8 cellular contexts compared by ENCODE assay signal in the genomic region with DNA sequence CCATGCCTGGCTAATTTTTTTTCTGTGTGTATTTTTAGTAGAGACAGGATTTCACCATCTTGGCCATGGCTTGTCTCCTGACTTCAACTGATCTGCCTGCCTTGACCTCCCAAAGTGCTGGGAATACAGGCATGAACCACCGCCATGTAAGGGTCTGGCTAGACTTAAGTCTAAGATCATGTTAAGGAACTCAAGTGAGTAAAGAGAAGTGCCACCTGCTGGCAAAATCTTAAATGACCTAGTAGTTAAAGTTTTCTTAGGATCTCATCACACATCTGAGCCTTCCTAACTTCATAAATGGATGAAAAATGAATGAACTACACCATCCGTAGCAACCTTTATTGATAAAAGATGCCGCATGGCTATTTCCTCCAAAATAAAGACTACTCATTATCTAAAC. TPM values are rescaled to one million over a fixed set of nuclear protein-coding genes. Genes with fewer than 3 reads are reported as not detected.
A peak's percentile ranks its signal among the peaks of the same experiment; 100 is the strongest.
DNase-seq lines count a peak whose midpoint lies in the region; ATAC-seq and TF ChIP-seq lines count a peak whose summit lies in the region.

No MANE protein-coding gene starts in this region.

- no peak overlapping the region for H2AFZ ChIP-seq in DND-41 (ENCODE audit: low read depth, low read length)
- H2AFZ ChIP-seq in SU-DHL-6 (ENCODE audit: low read depth, low read length, severe bottlenecking): no peak overlapping the region

- no peak overlapping the region for H3K9ac ChIP-seq in DND-41 (ENCODE audit: low read depth, low read length)
- no peak overlapping the region for H3K9ac ChIP-seq in SU-DHL-6 (ENCODE audit: low read length)

- no peak overlapping the region for H3K4me2 ChIP-seq in DND-41 (ENCODE audit: insufficient read depth, low read length)
- H3K4me2 ChIP-seq in SU-DHL-6 (ENCODE audit: low read depth, low read length, poor library complexity, severe bottlenecking): no peak overlapping the region

- H3K27ac ChIP-seq in DND-41 (ENCODE audit: low read length) (no peak overlapping the region), SU-DHL-6 (ENCODE audit: low read depth, low read length) (no peak overlapping the region), psoas muscle (no peak overlapping the region)

- intact Hi-C loops in psoas muscle (cut with DNase I): loop anchor here in 1 of 2 donors (10.0 kb wide), 1 partner anchor 557 kb away; no protein-coding TSS in a partner anchor

- WGBS in psoas muscle, 3 donors: 73 to 95% (median 90%) methylated on average over 3 of the region's 3 CpGs

- no peaks in the 10 kb centered on the region for H4K20me1 ChIP-seq in DND-41 (ENCODE audit: insufficient read depth, low read length)
- H4K20me1 ChIP-seq in SU-DHL-6 (ENCODE audit: low read depth, low read length): no peaks in the 10 kb centered on the region

- no peaks in the 10 kb centered on the region for H3K4me1 ChIP-seq in DND-41 (ENCODE audit: insufficient read depth, low read length)
- no peaks in the 10 kb centered on the region for H3K4me1 ChIP-seq in psoas muscle

- POLR2A ChIA-PET in HEK293T (lab: Yijun Ruan, JAX): interaction anchor here (2.6 kb wide), 1 partner anchor 12 kb away, joined by 9 read pairs; the partner anchor contains the start of gene XPOT

- H3K79me2 ChIP-seq in DND-41 (ENCODE audit: insufficient read depth, low read length) (no peaks in the 10 kb centered on the region), SU-DHL-6 (ENCODE audit: insufficient read depth, low read length) (no peaks in the 10 kb centered on the region)

- no peak overlapping the region for H3K4me3 ChIP-seq in DND-41 (ENCODE audit: low read depth in 1 of 2, low read length in 2 of 2)
- H3K4me3 ChIP-seq in SU-DHL-6 (ENCODE audit: insufficient read depth, low read length, poor library complexity, severe bottlenecking): no peak overlapping the region
- no peak overlapping the region for H3K4me3 ChIP-seq in kidney epithelial cell (ENCODE audit: low read depth, low read length)
- no peak overlapping the region for H3K4me3 ChIP-seq in MG63
- no peak overlapping the region for H3K4me3 ChIP-seq in psoas muscle

- no peaks in the 10 kb centered on the region for H3K27me3 ChIP-seq in DND-41 (ENCODE audit: insufficient read depth, low read length, poor library complexity)
- H3K27me3 ChIP-seq in SU-DHL-6 (ENCODE audit: low read length): no peaks in the 10 kb centered on the region
- H3K27me3 ChIP-seq in kidney epithelial cell (ENCODE audit: control insufficient read depth, insufficient read depth, low read length): peaks cover 4% of the 10 kb centered on the region
- H3K27me3 ChIP-seq in MG63: no peaks in the 10 kb centered on the region
- H3K27me3 ChIP-seq in psoas muscle (ENCODE audit: insufficient read depth in 3 of 3, low read length in 2 of 3): peaks cover 0 to 30% (median 6%) of the 10 kb centered on the region in 3 donors

- TF ChIP-seq CTCF in DND-41 (IDR thresholded peaks at IDR 0.05; ENCODE audit: borderline replicate concordance, extremely low read depth, low read length, poor library complexity, severe bottlenecking) (peak; percentile 53), SU-DHL-6 (IDR thresholded peaks at IDR 0.05; ENCODE audit: insufficient read depth, low read length, poor library complexity, severe bottlenecking) (peak; percentile 21), kidney epithelial cell (IDR thresholded peaks at IDR 0.05; ENCODE audit: insufficient read depth, low read length, poor library complexity, severe bottlenecking) (peak; percentile 39), psoas muscle (IDR thresholded peaks at IDR 0.05) (no peak)

- H3F3A ChIP-seq in SU-DHL-6 (ENCODE audit: insufficient read depth): no peaks in the 10 kb centered on the region

- no peaks in the 10 kb centered on the region for H3K36me3 ChIP-seq in DND-41 (ENCODE audit: insufficient read depth, low read length)
- H3K36me3 ChIP-seq in SU-DHL-6 (ENCODE audit: low read length): no peaks in the 10 kb centered on the region
- H3K36me3 ChIP-seq in kidney epithelial cell (ENCODE audit: control insufficient read depth, insufficient read depth, low read length): no peaks in the 10 kb centered on the region
- no peaks in the 10 kb centered on the region for H3K36me3 ChIP-seq in MG63
- H3K36me3 ChIP-seq in psoas muscle (ENCODE audit: insufficient read depth in 1 of 2, low read depth in 1 of 2): no peaks in the 10 kb centered on the region

- no peak for DNase-seq in DND-41
- peak; percentile 16 for DNase-seq in HEK293T (ENCODE audit: extremely low spot score)
- no peak for DNase-seq in kidney epithelial cell (ENCODE audit: low read depth)
- DNase-seq in MG63: no peak
- DNase-seq in GF-D8 (lab: John Stamatoyannopoulos, UW): no peak
- DNase-seq in NK-92 treated with Interleukin-12 subunit alpha and Interleukin-12 subunit beta, amount 100 ng/mL, for 24 hours (lab: John Stamatoyannopoulos, UW): no peak
- no peak for DNase-seq in psoas muscle

- CTCF ChIA-PET in HEK293T (lab: Yijun Ruan, JAX): interaction anchor here (0.9 kb wide), 1 partner anchor 13 kb away, joined by 5 read pairs; no protein-coding TSS in a partner anchor

- H3K9me2 ChIP-seq in SU-DHL-6 (replicated peaks; ENCODE audit: insufficient read depth, low read length): no peaks in the 10 kb centered on the region

- ATAC-seq in DND-41 (ENCODE audit: insufficient read depth, low read depth): peak; percentile 72
- ATAC-seq in psoas muscle: no peak

- no peaks in the 10 kb centered on the region for H3K9me3 ChIP-seq in DND-41 (ENCODE audit: insufficient read depth, low read length, severe bottlenecking)
- H3K9me3 ChIP-seq in SU-DHL-6 (ENCODE audit: insufficient read depth, low read length): no peaks in the 10 kb centered on the region
- H3K9me3 ChIP-seq in MG63: no peaks in the 10 kb centered on the region
- no peaks in the 10 kb centered on the region for H3K9me3 ChIP-seq in psoas muscle

TF ChIP-seq in HEK293T, 16 proteins besides CTCF, POLR2A, EP300 and RAD21:
- TF ChIP-seq FOXA1 (IDR thresholded peaks at IDR 0.05): no peak
- TF ChIP-seq BHLHE40 (IDR thresholded peaks at IDR 0.05; ENCODE audit: borderline replicate concordance): no peak
- TF ChIP-seq HDGF (IDR thresholded peaks at IDR 0.05; ENCODE audit: borderline replicate concordance): no peak
- TF ChIP-seq LEF1 (IDR thresholded peaks at IDR 0.05; ENCODE audit: borderline replicate concordance): no peak
- TF ChIP-seq NFRKB (IDR thresholded peaks at IDR 0.05): no peak
- no peak for TF ChIP-seq CTBP1 (IDR thresholded peaks at IDR 0.05; ENCODE audit: borderline replicate concordance)
- no peak for TF ChIP-seq SUZ12 (IDR thresholded peaks at IDR 0.05)
- no peak for TF ChIP-seq FOXK2 (IDR thresholded peaks at IDR 0.05)
- no peak for TF ChIP-seq FOXM1 (IDR thresholded peaks at IDR 0.05; ENCODE audit: borderline replicate concordance)
- TF ChIP-seq ELF4 (IDR thresholded peaks at IDR 0.05): no peak
- no peak for TF ChIP-seq TARDBP (IDR thresholded peaks at IDR 0.05)
- TF ChIP-seq L3MBTL2 (conservative IDR thresholded peaks at IDR 0.05): no peak
- TF ChIP-seq ARNT (IDR thresholded peaks at IDR 0.05): no peak
- TF ChIP-seq, protein P1, sequence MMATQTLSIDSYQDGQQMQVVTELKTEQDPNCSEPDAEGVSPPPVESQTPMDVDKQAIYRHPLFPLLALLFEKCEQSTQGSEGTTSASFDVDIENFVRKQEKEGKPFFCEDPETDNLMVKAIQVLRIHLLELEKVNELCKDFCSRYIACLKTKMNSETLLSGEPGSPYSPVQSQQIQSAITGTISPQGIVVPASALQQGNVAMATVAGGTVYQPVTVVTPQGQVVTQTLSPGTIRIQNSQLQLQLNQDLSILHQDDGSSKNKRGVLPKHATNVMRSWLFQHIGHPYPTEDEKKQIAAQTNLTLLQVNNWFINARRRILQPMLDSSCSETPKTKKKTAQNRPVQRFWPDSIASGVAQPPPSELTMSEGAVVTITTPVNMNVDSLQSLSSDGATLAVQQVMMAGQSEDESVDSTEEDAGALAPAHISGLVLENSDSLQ (IDR thresholded peaks at IDR 0.05): no peak
- no peak for TF ChIP-seq ZNF384 (IDR thresholded peaks at IDR 0.05)

RNA-seq across cellular contexts. Expression of gene C12orf56, which starts 1.7 kb away (rescaled TPM):
- total RNA-seq in kidney epithelial cell (0.55 and 0.84 TPM in 2 replicates), psoas muscle (not detected)
- total RNA-seq in MG63 (2014; rRNA removed; shearing (Covaris generic); ENCODE audit: low replicate concordance): 0.26 TPM in 1 of 2 replicates, not detected in the other
- under 1 TPM in 1 of 3 donors, not detected in 2; 0.09 TPM for polyA plus RNA-seq in psoas muscle

RNA-seq across cellular contexts. Expression of gene XPOT, which starts 12.0 kb away (rescaled TPM):
- total RNA-seq in kidney epithelial cell (127 and 129 TPM in 2 replicates), psoas muscle (10 to 100 TPM; 23.9 to 41.5 (median 31.7) TPM)
- 51.8 and 76.8 TPM in 2 replicates for total RNA-seq in MG63 (2014; rRNA removed; shearing (Covaris generic); ENCODE audit: low replicate concordance)
- polyA plus RNA-seq in psoas muscle: 10 to 100 TPM; 17.1 to 48.7 (median 48.5) TPM

RNA-seq across cellular contexts. Expression of gene TBK1, which starts 59.7 kb away (rescaled TPM):
- total RNA-seq in kidney epithelial cell (20.9 and 21.0 TPM in 2 replicates), psoas muscle (10 to 100 TPM; 11.6 to 20.6 (median 19.7) TPM)
- 11.6 and 22.6 TPM in 2 replicates for total RNA-seq in MG63 (2014; rRNA removed; shearing (Covaris generic); ENCODE audit: low replicate concordance)
- polyA plus RNA-seq in psoas muscle: 10 to 100 TPM; 17.0 to 39.8 (median 20.3) TPM
